Comparison of ENCODE assay signal across 10 cellular contexts in genomic region chr4:76977731-76978350, GRCh38. TPM values are rescaled to one million over a fixed set of nuclear protein-coding genes. Genes with fewer than 3 reads are reported as not detected.
DNase-seq lines count a peak whose midpoint lies in the region; FAIRE-seq and TF ChIP-seq lines count a peak whose summit lies in the region.
"Had no signal": no experiment of that assay in that cellular context is flagged by ENCODE, and none has a peak within 500 bp of the region (broad histone marks: within the 10 kb centered on the region; RNA-seq: fewer than 3 reads in every experiment).

No MANE protein-coding gene starts in this region.

- H3K9me3 Mint-ChIP-seq in nephron (no peaks in the 10 kb centered on the region), CD14-positive monocyte (no peaks in the 10 kb centered on the region)

- DNase-seq in ELR (ENCODE audit: low read depth), result peak; percentile 91
- peak; percentile 74 for DNase-seq in RPMI7951 (ENCODE audit: low read depth)
- no peak for DNase-seq in NCI-H2081 (lab: John Stamatoyannopoulos, UW)
- no peak for DNase-seq in HPDE6-E6E7 (ENCODE audit: extremely low spot score)
- no peak for DNase-seq in CD14-positive monocyte (ENCODE audit: low spot score)
- no peak for DNase-seq in CD1c-positive myeloid dendritic cell (ENCODE audit: extremely low spot score)
- DNase-seq: NCI-H510A treated with DMSO at 0.1 percent for 48 hours had no signal

- H3K27ac Mint-ChIP-seq in nephron, result peak overlapping the region; percentile 69 to 91 (median 77)
- peak overlapping the region in 1 of 7 donors; percentile 15 for H3K27ac Mint-ChIP-seq in CD14-positive monocyte

- FAIRE-seq in endometrium (lab: Jason Lieb, UNC), result peak; percentile 29
- FAIRE-seq: HepG2 had no signal

- H3K4me1 Mint-ChIP-seq in nephron, result peaks cover 88% of the 10 kb centered on the region
- peaks cover 14% of the 10 kb centered on the region for H3K4me1 Mint-ChIP-seq in CD14-positive monocyte

- H3K4me3 Mint-ChIP-seq in nephron (no peak overlapping the region), CD14-positive monocyte (no peak overlapping the region)

- peaks cover 42% of the 10 kb centered on the region for H3K36me3 Mint-ChIP-seq in nephron (ENCODE audit: low read depth)
- H3K36me3 Mint-ChIP-seq in CD14-positive monocyte, result no peaks in the 10 kb centered on the region

- intact Hi-C loops in CD14-positive monocyte (cut with micrococcal nuclease), result no loop called here

- H3K27me3 Mint-ChIP-seq in nephron (ENCODE audit: low read depth), result no peaks in the 10 kb centered on the region
- peaks cover 0 to 2% (median 0%) of the 10 kb centered on the region in 3 donors for H3K27me3 Mint-ChIP-seq in CD14-positive monocyte (ENCODE audit: low read depth in 3 of 3)

- TF ChIP-seq CTCF in nephron (IDR thresholded peaks at IDR 0.05; ENCODE audit: unreplicated experiment in 3 of 3) (no peak), CD14-positive monocyte (IDR thresholded peaks at IDR 0.05) (no peak)

RNA-seq across cellular contexts. Expression of gene SEPTIN11, which starts 28.3 kb away (rescaled TPM):
- total RNA-seq in RPMI7951 (2014; rRNA removed; shearing (Covaris generic)), result 90.5 and 95.3 TPM in 2 replicates
- polyA plus RNA-seq in CD14-positive monocyte, result 10 to 100 TPM in 1 of 2 donors, 1 to 10 TPM in 1; 8.8 to 14.8 TPM

Comparison
In these comparisons a context has a peak if more than half of its experiments do, and no peak if none do; other contexts are left out.
1. DNase-seq: peak in ELR (single experiment) and RPMI7951 (single experiment); none in NCI-H2081 (0 of 2), HPDE6-E6E7 (single experiment), CD14-positive monocyte (single experiment) and CD1c-positive myeloid dendritic cell (single experiment).